20 cellular contexts compared by ENCODE assay signal in genomic region chr11:86011175-86011574, GRCh38. TPM values are rescaled to one million over a fixed set of nuclear protein-coding genes. Genes with fewer than 3 reads are reported as not detected.
DNase-seq lines count a peak whose midpoint lies in the region; ATAC-seq, FAIRE-seq and TF ChIP-seq lines count a peak whose summit lies in the region.
"Had no signal": no experiment of that assay in that cellular context is flagged by ENCODE, and none has a peak within 500 bp of the region (broad histone marks: within the 10 kb centered on the region; RNA-seq: fewer than 3 reads in every experiment).

No MANE protein-coding gene starts in this region.

- H3K27ac ChIP-seq in psoas muscle: peak overlapping the region; percentile 68
- H3K27ac ChIP-seq: 22Rv1; A549; BLaER1 treated with 17β-estradiol and CSF1 and Interleukin-3, amounts not matched to agents 10 nM and 100 nM; C4-2B had no signal

- no peaks in the 10 kb centered on the region for H3K9me3 ChIP-seq in psoas muscle
- H3K9me3 ChIP-seq: A549; BLaER1 treated with 17β-estradiol and CSF1 and Interleukin-3, amounts not matched to agents 10 nM and 100 nM had no signal

- no peak overlapping the region for H3K4me3 Mint-ChIP-seq in central memory CD8-positive, alpha-beta T cell
- H3K4me3 Mint-ChIP-seq: B cell; CD4-positive, alpha-beta T cell; CD8-positive, alpha-beta T cell had no signal

- peaks cover 5 to 92% of the 10 kb centered on the region in 2 donors for H3K36me3 ChIP-seq in psoas muscle (ENCODE audit: insufficient read depth in 1 of 2, low read depth in 1 of 2)

- peak; percentile 4 for DNase-seq in NCI-H1436 (lab: John Stamatoyannopoulos, UW)
- DNase-seq in NCI-H1436 treated with DMSO at 0.1 percent for 48 hours (lab: John Stamatoyannopoulos, UW): no peak
- no peak for DNase-seq in central memory CD8-positive, alpha-beta T cell (ENCODE audit: low spot score in 2 of 2)
- no peak for DNase-seq in psoas muscle
- DNase-seq in stimulated activated naive CD4-positive, alpha-beta T cell treated with Interleukin-2 at 50 U/mL for 16 hours (lab: John Stamatoyannopoulos, UW): no peak
- no peak for DNase-seq in D721Med (ENCODE audit: insufficient read length, low spot score)
- DNase-seq: AML-193; CD4-positive, alpha-beta T cell; CD8-positive, alpha-beta T cell; COR-L47; DMS79 treated with DMSO at 0.1 percent for 48 hours; GF-D8 had no signal

- FAIRE-seq in D721Med (lab: Jason Lieb, UNC): no peak
- FAIRE-seq: A549, GM12891, GM19239 had no signal

- H3K27me3 Mint-ChIP-seq in central memory CD8-positive, alpha-beta T cell: no peaks in the 10 kb centered on the region
- H3K27me3 Mint-ChIP-seq: B cell; CD4-positive, alpha-beta T cell had no signal

- peaks cover 21% of the 10 kb centered on the region for H3K4me1 ChIP-seq in psoas muscle
- H3K4me1 ChIP-seq: A549; BLaER1 treated with 17β-estradiol and CSF1 and Interleukin-3, amounts not matched to agents 10 nM and 100 nM had no signal

- TF ChIP-seq CTCF in psoas muscle (IDR thresholded peaks at IDR 0.05): no peak
- TF ChIP-seq CTCF in D721Med (IDR thresholded peaks at IDR 0.05; ENCODE audit: insufficient read depth, missing control alignments): no peak

- no peaks in the 10 kb centered on the region for H3K27me3 ChIP-seq in psoas muscle (ENCODE audit: insufficient read depth in 3 of 3, low read length in 2 of 3)
- H3K27me3 ChIP-seq: BLaER1 treated with 17β-estradiol and CSF1 and Interleukin-3, amounts not matched to agents 10 nM and 100 nM had no signal

- WGBS in psoas muscle, 3 donors: 31 to 45% (median 35%) methylated on average over 1 of the region's 1 CpG

- no peak overlapping the region for H3K4me3 ChIP-seq in psoas muscle
- H3K4me3 ChIP-seq: A549; BLaER1 treated with 17β-estradiol and CSF1 and Interleukin-3, amounts not matched to agents 10 nM and 100 nM had no signal

- H3K9me3 Mint-ChIP-seq in central memory CD8-positive, alpha-beta T cell: no peaks in the 10 kb centered on the region
- H3K9me3 Mint-ChIP-seq: CD4-positive, alpha-beta T cell; CD8-positive, alpha-beta T cell had no signal

- H3K27ac Mint-ChIP-seq in central memory CD8-positive, alpha-beta T cell (ENCODE audit: low read depth): peak overlapping the region; percentile 44
- H3K27ac Mint-ChIP-seq: B cell; CD4-positive, alpha-beta T cell; CD8-positive, alpha-beta T cell had no signal

- intact Hi-C loops in psoas muscle (cut with DNase I): loop anchor here in 1 of 2 donors (10.0 kb wide), 1 partner anchor 54 kb away; the partner anchor contains the start of gene PICALM

- H3K4me1 Mint-ChIP-seq in central memory CD8-positive, alpha-beta T cell: peaks cover 11% of the 10 kb centered on the region

- H3K36me3 Mint-ChIP-seq in central memory CD8-positive, alpha-beta T cell (ENCODE audit: insufficient read depth): peaks cover 74% of the 10 kb centered on the region

- ATAC-seq in central memory CD8-positive, alpha-beta T cell (replicated peaks; ENCODE audit: extremely low read depth, poor library complexity, severe bottlenecking): no peak
- ATAC-seq in psoas muscle: peak in 3 of 4 donors; percentile 55 to 78 (median 61)
- no peak for ATAC-seq in HG03565 (IDR thresholded peaks at IDR 0.05; ENCODE audit: unreplicated experiment)
- ATAC-seq: A549; CD8-positive, alpha-beta T cell had no signal

RNA-seq across cellular contexts. Expression of gene PICALM, which starts 57.7 kb away (rescaled TPM):
- 100 to 1,000 TPM in 3 of 4 donors, 10 to 100 TPM in 1; 79.8 to 123 (median 115) TPM for total RNA-seq in psoas muscle
- 10 to 100 TPM; 42.0 to 89.1 (median 60.9) TPM for polyA plus RNA-seq in psoas muscle

Comparison
In these comparisons a context has a peak if more than half of its experiments do, and no peak if none do; other contexts are left out.
1. ATAC-seq: peak in psoas muscle (3 of 4); none in central memory CD8-positive, alpha-beta T cell (single experiment) and HG03565 (single experiment).